8 cellular contexts compared by ENCODE assay signal in the genomic region with DNA sequence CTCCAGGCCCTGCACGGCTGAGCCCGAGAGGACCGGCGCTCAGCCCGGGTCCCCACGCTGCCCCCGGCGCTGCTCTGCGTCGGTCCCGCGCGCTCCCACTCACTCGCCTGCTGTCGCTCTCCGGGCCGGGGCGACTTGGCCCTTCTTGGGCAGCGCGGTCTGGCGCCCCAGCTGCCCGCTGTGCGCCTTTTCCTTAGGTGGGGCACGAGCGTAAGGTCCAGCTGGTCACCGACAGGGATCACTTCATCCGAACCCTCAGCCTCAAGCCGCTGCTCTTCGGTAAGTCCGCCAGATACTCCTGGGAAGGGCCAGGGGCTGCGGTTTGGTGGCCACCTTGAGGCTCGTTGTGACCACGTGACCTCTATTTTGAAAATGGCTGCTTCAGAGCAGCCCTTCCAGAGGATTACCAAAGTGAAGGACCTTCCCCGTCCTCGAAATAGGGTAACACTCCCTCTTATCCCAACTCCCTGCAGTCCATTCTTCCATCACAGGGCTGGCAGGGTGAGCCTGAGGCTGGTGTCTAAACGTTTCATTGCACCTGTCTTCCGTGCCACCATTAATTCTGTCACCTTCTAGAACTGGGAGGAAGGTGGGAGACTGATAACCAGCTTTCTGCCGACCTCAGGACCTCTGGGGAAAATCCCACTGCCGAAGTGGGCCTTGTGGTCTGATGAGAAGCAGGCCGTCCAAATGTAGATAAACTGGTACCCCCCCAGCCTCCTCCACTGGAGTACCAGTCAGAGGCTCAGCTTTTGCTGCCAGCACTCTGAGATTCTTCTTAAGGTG. TPM values are rescaled to one million over a fixed set of nuclear protein-coding genes. Genes with fewer than 3 reads are reported as not detected.
DNase-seq lines count a peak whose midpoint lies in the region; FAIRE-seq and TF ChIP-seq lines count a peak whose summit lies in the region.

No MANE protein-coding gene starts in this region.

- peak overlapping the region; percentile 46; the same call in 1 of the 2 replicates for H2BK12ac ChIP-seq in H1 (ENCODE audit: low read depth, low read length)

- no peak overlapping the region for H2BK15ac ChIP-seq in H1 (ENCODE audit: low read length)

- no peaks in the 10 kb centered on the region; the same call in 1 of the 2 replicates for H3K79me1 ChIP-seq in H1 (ENCODE audit: low read depth, low read length)

- no peak for TF ChIP-seq EP300 in H1 (IDR thresholded peaks at IDR 0.05; ENCODE audit: borderline replicate concordance in 1 of 2, low read depth in 2 of 2, low read length in 2 of 2)

- peak overlapping the region; percentile 85 for H4K8ac ChIP-seq in H1 (ENCODE audit: extremely low read depth, insufficient read depth, low read length)

- CTCF ChIA-PET in HEK293 (lab: Yijun Ruan, JAX), result interaction anchor here (0.6 to 1.1 kb wide), 2 partner anchors 23 to 329 kb away, joined by 3 read pairs; no protein-coding TSS in a partner anchor
- CTCF ChIA-PET in H1 (lab: Charles Lee; ENCODE audit: partially characterized antibody), result interaction anchor here (0.8 to 19.9 kb wide), 5 partner anchors 10 to 591 kb away, joined by 3 to 467 read pairs (median 4); a partner anchor contains a TSS

- H4K20me1 ChIP-seq in H1 (replicated peaks in 1 of 2; ENCODE audit: control insufficient read depth in 1 of 2, insufficient read depth in 2 of 2, low read length in 2 of 2), result peaks cover 3 to 4% of the 10 kb centered on the region in 2 experiments

- H3K36me3 ChIP-seq in HEK293 (ENCODE audit: control insufficient read depth in 2 of 2, insufficient read depth in 1 of 2, low read length in 2 of 2) (peaks cover 0 to 24% of the 10 kb centered on the region in 2 experiments; a peak in 2 of 3 replicates), H1 (ENCODE audit: control insufficient read depth in 2 of 4, insufficient read depth in 4 of 4, low read length in 3 of 4) (peaks cover 0 to 3% (median under 1%) of the 10 kb centered on the region in 4 experiments; a peak in 2 of 8 replicates), muscle layer of duodenum (ENCODE audit: control insufficient read depth in 1 of 2, insufficient read depth in 2 of 2, low read length in 2 of 2) (peaks cover 9 to 10% of the 10 kb centered on the region in 2 donors), urinary bladder (ENCODE audit: insufficient read depth) (no peaks in the 10 kb centered on the region)

- peak overlapping the region; percentile 36; the same call in 1 of the 2 replicates for H2AFZ ChIP-seq in H1 (ENCODE audit: low read length)

- FAIRE-seq in H1 (lab: Jason Lieb, UNC), result no peak

- peak overlapping the region; percentile 84 to 94 for H3K4me2 ChIP-seq in H1 (ENCODE audit: insufficient read depth in 1 of 2, low read depth in 2 of 2, low read length in 2 of 2)

- peak overlapping the region; percentile 97 for H4K5ac ChIP-seq in H1 (ENCODE audit: insufficient read length, low read depth, low read length)

- H2AK5ac ChIP-seq in H1 (ENCODE audit: low read depth, low read length), result no peak overlapping the region; the same call in 1 of the 2 replicates

- H2BK5ac ChIP-seq in H1 (ENCODE audit: low read depth, low read length), result peak overlapping the region; percentile 87; the same call in 1 of the 2 replicates

- TF ChIP-seq RAD21 in H1 (IDR thresholded peaks at IDR 0.05 in 1 of 2, conservative IDR thresholded peaks at IDR 0.05 in 1 of 2; ENCODE audit: low read depth in 2 of 2, low read length in 2 of 2), result no peak

- peaks cover 0 to 21% of the 10 kb centered on the region in 2 experiments; a peak in 2 of 4 replicates for H3K79me2 ChIP-seq in H1 (ENCODE audit: control insufficient read depth in 1 of 2, insufficient read depth in 2 of 2, low read length in 2 of 2)

- TF ChIP-seq CTCF in HEK293 (tag by site-specific recombination; IDR thresholded peaks at IDR 0.05) (no peak), H1 (IDR thresholded peaks at IDR 0.05; ENCODE audit: control extremely low read depth in 1 of 3, insufficient read depth in 1 of 3, low read depth in 1 of 3, low read length in 3 of 3) (no peak)

- no peak overlapping the region for H3K23ac ChIP-seq in H1 (ENCODE audit: insufficient read length)

- TF ChIP-seq POLR2A in H1 (IDR thresholded peaks at IDR 0.05; ENCODE audit: control extremely low read depth in 1 of 2, low read depth in 2 of 2, low read length in 2 of 2), result no peak; a peak in 1 of 3 replicates

- no peak overlapping the region for H2BK20ac ChIP-seq in H1 (ENCODE audit: low read length)

- POLR2A ChIA-PET in HEK293 (lab: Yijun Ruan, JAX) (interaction anchor here (0.7 to 4.6 kb wide), 6 partner anchors 11 to 103 kb away, joined by 3 to 61 read pairs (median 6); a partner anchor contains a TSS), H1 (lab: Charles Lee; ENCODE audit: partially characterized antibody) (interaction anchor here (0.6 to 38.8 kb wide), 9 partner anchors 8 to 329 kb away, joined by 3 to 1518 read pairs (median 4); a partner anchor contains a TSS)

- no peaks in the 10 kb centered on the region for H3K27me3 ChIP-seq in H1 (replicated peaks in 1 of 4; ENCODE audit: control insufficient read depth in 3 of 4, extremely low read depth in 1 of 4, insufficient read depth in 3 of 4, low read length in 3 of 4)
- H3K27me3 ChIP-seq in muscle layer of duodenum (ENCODE audit: low read depth, low read length), result no peaks in the 10 kb centered on the region

- peak overlapping the region; percentile 92 for H4K91ac ChIP-seq in H1 (replicated peaks; ENCODE audit: insufficient read length, low read length)

- H3K18ac ChIP-seq in H1 (ENCODE audit: extremely low read depth, low read length), result peak overlapping the region; percentile 93

- H3K4me3 ChIP-seq in HEK293 (ENCODE audit: low read depth, low read length) (peak overlapping the region; percentile 83), H1 (ENCODE audit: extremely low read depth in 1 of 4, insufficient read depth in 2 of 4, low read depth in 3 of 4, low read length in 4 of 4) (peak overlapping the region; percentile 66 to 83 (median 76)), muscle layer of duodenum (ENCODE audit: low read depth in 1 of 2, low read length in 2 of 2) (peak overlapping the region; percentile 89 to 97), urinary bladder (ENCODE audit: low read depth, low read length) (peak overlapping the region; percentile 78)

- H3K56ac ChIP-seq in H1 (replicated peaks; ENCODE audit: insufficient read length, low read depth, low read length), result peak overlapping the region; percentile 77

- H3K27ac ChIP-seq in HEK293 (ENCODE audit: extremely low read depth, low read depth, low read length) (peak overlapping the region; percentile 82), H1 (ENCODE audit: low read depth, low read length) (peak overlapping the region; percentile 87), muscle layer of duodenum (ENCODE audit: low read length) (peak overlapping the region; percentile 53), urinary bladder (ENCODE audit: low read depth) (peak overlapping the region; percentile 92)

- no peaks in the 10 kb centered on the region for H3K4me1 ChIP-seq in HEK293 (ENCODE audit: control insufficient read depth, insufficient read depth, low read length)
- H3K4me1 ChIP-seq in H1 (replicated peaks in 1 of 4; ENCODE audit: control insufficient read depth in 3 of 4, insufficient read depth in 4 of 4, low read length in 3 of 4), result peaks cover 7 to 17% (median 10%) of the 10 kb centered on the region in 4 experiments; a peak in 5 of 7 replicates
- H3K4me1 ChIP-seq in muscle layer of duodenum (ENCODE audit: control insufficient read depth in 1 of 2, insufficient read depth in 2 of 2, low read length in 2 of 2), result peaks cover 15 to 23% of the 10 kb centered on the region in 2 donors
- no peaks in the 10 kb centered on the region for H3K4me1 ChIP-seq in urinary bladder (ENCODE audit: insufficient read depth)

- H3K9me3 ChIP-seq in HEK293 (ENCODE audit: control insufficient read depth, insufficient read depth, low read depth, low read length) (no peaks in the 10 kb centered on the region), H1 (ENCODE audit: insufficient read depth in 2 of 2, low read depth in 1 of 2, low read length in 1 of 2) (no peaks in the 10 kb centered on the region), muscle layer of duodenum (ENCODE audit: control insufficient read depth in 1 of 2, low read length in 2 of 2) (no peaks in the 10 kb centered on the region)

- H2BK120ac ChIP-seq in H1 (replicated peaks; ENCODE audit: low read depth, low read length), result peak overlapping the region; percentile 62

- DNase-seq in NCI-H345 (lab: John Stamatoyannopoulos, UW), result peak; percentile 2
- DNase-seq in NCI-H345 treated with DMSO at 0.1 percent for 48 hours (lab: John Stamatoyannopoulos, UW; ENCODE audit: unreplicated experiment), result no peak
- DNase-seq in SW480 (ENCODE audit: low spot score), result peak; percentile 52
- DNase-seq in H1 (ENCODE audit: low read depth in 1 of 2, low spot score in 2 of 2), result peak in 1 of 2 experiments; percentile 72
- no peak for DNase-seq in HuH-7 (ENCODE audit: low spot score)

- H3K4ac ChIP-seq in H1 (replicated peaks; ENCODE audit: insufficient read length, low read depth, low read length), result peak overlapping the region; percentile 94

- no peak overlapping the region for H3K14ac ChIP-seq in H1 (ENCODE audit: insufficient read length)

- H3K23me2 ChIP-seq in H1 (ENCODE audit: low read depth, low read length), result peaks cover 20% of the 10 kb centered on the region

- WGBS in H1 (ENCODE audit: extremely low coverage in 1 of 2, insufficient coverage in 1 of 2, insufficient read length in 1 of 2, insufficient replicate concordance in 2 of 2, low coverage in 1 of 2, low lambda C conversion rate in 2 of 2, missing lambda C conversion rate in 1 of 2), 2 experiments, result 11% methylated on average over 31 of the region's 40 CpGs; no CpG with 5 or more reads in 1 of the 2 experiments
- WGBS in urinary bladder, result 5% methylated on average over 40 of the region's 40 CpGs

- H3K9ac ChIP-seq in H1 (replicated peaks in 1 of 4; ENCODE audit: extremely low read depth in 1 of 4, low read depth in 3 of 4, low read length in 3 of 4), result peak overlapping the region; percentile 52 to 89 (median 84)

RNA-seq across cellular contexts. Expression of a gene that starts 0.8 kb away (rescaled TPM):
- 18.6 and 19.1 TPM in 2 replicates for total RNA-seq in H1 (2021; fragmentation: NEBNext Ultra II Directional; extraction: Animal tissue kit (Norgen Biotek cat#: 25700))
- polyA plus RNA-seq in H1 (2011; rRNA removed), result 25.4 and 31.1 TPM in 2 replicates
- polyA plus RNA-seq in H1 (2011; cell fraction: cytosol; rRNA removed), result 29.9 TPM
- 89.3 TPM for polyA plus RNA-seq in H1 (2011; cell fraction: nucleus; rRNA removed)
- polyA plus RNA-seq in H1 (2012, experiment 1 of 2), result 12.6 to 22.7 TPM (median 21.6 TPM) in 4 replicates
- 14.0 TPM for polyA plus RNA-seq in H1 (2012, experiment 2 of 2)
- polyA plus RNA-seq in H1 (2013, experiment 1 of 2), result 18.0 TPM
- polyA plus RNA-seq in H1 (2013, experiment 2 of 2), result 14.1 TPM
- 34.6 and 38.0 TPM in 2 replicates for polyA minus RNA-seq in H1 (2011; rRNA and poly(A)+ RNA removed)
- 24.7 TPM for polyA minus RNA-seq in H1 (2011; cell fraction: cytosol; rRNA and poly(A)+ RNA removed)
- polyA minus RNA-seq in H1 (2011; cell fraction: nucleus; rRNA and poly(A)+ RNA removed), result 72.0 TPM
- total RNA-seq in urinary bladder, result 30.9 TPM
- 31.6 TPM for polyA plus RNA-seq in urinary bladder

RNA-seq across cellular contexts. Expression of a gene that starts 16.4 kb away (rescaled TPM):
- 180 and 187 TPM in 2 replicates for total RNA-seq in H1 (2021; fragmentation: NEBNext Ultra II Directional; extraction: Animal tissue kit (Norgen Biotek cat#: 25700))
- polyA plus RNA-seq in H1 (2011; rRNA removed) (257 and 340 TPM in 2 replicates), urinary bladder (132 TPM)
- polyA plus RNA-seq in H1 (2011; cell fraction: cytosol; rRNA removed), result 262 TPM
- 878 TPM for polyA plus RNA-seq in H1 (2011; cell fraction: nucleus; rRNA removed)
- 176 to 244 TPM (median 215 TPM) in 4 replicates for polyA plus RNA-seq in H1 (2012, experiment 1 of 2)
- polyA plus RNA-seq in H1 (2012, experiment 2 of 2), result 172 TPM
- polyA plus RNA-seq in H1 (2013, experiment 1 of 2), result 84.5 TPM
- polyA plus RNA-seq in H1 (2013, experiment 2 of 2), result 77.8 TPM
- polyA minus RNA-seq in H1 (2011; rRNA and poly(A)+ RNA removed), result 252 and 296 TPM in 2 replicates
- polyA minus RNA-seq in H1 (2011; cell fraction: cytosol; rRNA and poly(A)+ RNA removed), result 109 TPM
- 118 TPM for polyA minus RNA-seq in H1 (2011; cell fraction: nucleus; rRNA and poly(A)+ RNA removed)
- total RNA-seq in urinary bladder, result 66.2 TPM

RNA-seq across cellular contexts. Expression of a gene that starts 27.6 kb away (rescaled TPM):
- total RNA-seq in H1 (2021; fragmentation: NEBNext Ultra II Directional; extraction: Animal tissue kit (Norgen Biotek cat#: 25700)), result 30.4 and 31.6 TPM in 2 replicates
- polyA plus RNA-seq in H1 (2011; rRNA removed) (86.5 and 95.3 TPM in 2 replicates), urinary bladder (28.3 TPM)
- 73.1 TPM for polyA plus RNA-seq in H1 (2011; cell fraction: cytosol; rRNA removed)
- polyA plus RNA-seq in H1 (2011; cell fraction: nucleus; rRNA removed), result 140 TPM
- 34.7 to 40.6 TPM (median 39.8 TPM) in 4 replicates for polyA plus RNA-seq in H1 (2012, experiment 1 of 2)
- 74.3 TPM for polyA plus RNA-seq in H1 (2012, experiment 2 of 2)
- 33.5 TPM for polyA plus RNA-seq in H1 (2013, experiment 1 of 2)
- 33.7 TPM for polyA plus RNA-seq in H1 (2013, experiment 2 of 2)
- 87.2 and 103 TPM in 2 replicates for polyA minus RNA-seq in H1 (2011; rRNA and poly(A)+ RNA removed)
- polyA minus RNA-seq in H1 (2011; cell fraction: cytosol; rRNA and poly(A)+ RNA removed), result 32.7 TPM
- 48.1 TPM for polyA minus RNA-seq in H1 (2011; cell fraction: nucleus; rRNA and poly(A)+ RNA removed)
- 26.7 TPM for total RNA-seq in urinary bladder

RNA-seq across cellular contexts. Expression of a gene that starts 31.1 kb away (rescaled TPM):
- total RNA-seq in H1 (2021; fragmentation: NEBNext Ultra II Directional; extraction: Animal tissue kit (Norgen Biotek cat#: 25700)), result 26.2 and 27.8 TPM in 2 replicates
- 45.5 and 52.1 TPM in 2 replicates for polyA plus RNA-seq in H1 (2011; rRNA removed)
- 31.7 TPM for polyA plus RNA-seq in H1 (2011; cell fraction: cytosol; rRNA removed)
- polyA plus RNA-seq in H1 (2011; cell fraction: nucleus; rRNA removed), result 38.4 TPM
- 10.4 to 48.0 TPM (median 37.5 TPM) in 4 replicates for polyA plus RNA-seq in H1 (2012, experiment 1 of 2)
- polyA plus RNA-seq in H1 (2012, experiment 2 of 2), result 25.5 TPM
- polyA plus RNA-seq in H1 (2013, experiment 1 of 2), result 38.2 TPM
- 40.2 TPM for polyA plus RNA-seq in H1 (2013, experiment 2 of 2)
- polyA minus RNA-seq in H1 (2011; rRNA and poly(A)+ RNA removed), result 15.3 and 24.4 TPM in 2 replicates
- 24.3 TPM for polyA minus RNA-seq in H1 (2011; cell fraction: cytosol; rRNA and poly(A)+ RNA removed)
- polyA minus RNA-seq in H1 (2011; cell fraction: nucleus; rRNA and poly(A)+ RNA removed), result 52.4 TPM
- total RNA-seq in urinary bladder, result 43.2 TPM
- 81.6 TPM for polyA plus RNA-seq in urinary bladder

RNA-seq across cellular contexts. Expression of a gene that starts 38.4 kb away (rescaled TPM):
- 409 and 419 TPM in 2 replicates for total RNA-seq in H1 (2021; fragmentation: NEBNext Ultra II Directional; extraction: Animal tissue kit (Norgen Biotek cat#: 25700))
- polyA plus RNA-seq in H1 (2011; rRNA removed) (363 and 374 TPM in 2 replicates), urinary bladder (192 TPM)
- polyA plus RNA-seq in H1 (2011; cell fraction: cytosol; rRNA removed), result 511 TPM
- polyA plus RNA-seq in H1 (2011; cell fraction: nucleus; rRNA removed), result 1,029 TPM
- polyA plus RNA-seq in H1 (2012, experiment 1 of 2), result 385 to 517 TPM (median 516 TPM) in 4 replicates
- 474 TPM for polyA plus RNA-seq in H1 (2012, experiment 2 of 2)
- polyA plus RNA-seq in H1 (2013, experiment 1 of 2), result 339 TPM
- 323 TPM for polyA plus RNA-seq in H1 (2013, experiment 2 of 2)
- polyA minus RNA-seq in H1 (2011; rRNA and poly(A)+ RNA removed), result 836 and 1,078 TPM in 2 replicates
- 367 TPM for polyA minus RNA-seq in H1 (2011; cell fraction: cytosol; rRNA and poly(A)+ RNA removed)
- 252 TPM for polyA minus RNA-seq in H1 (2011; cell fraction: nucleus; rRNA and poly(A)+ RNA removed)
- total RNA-seq in urinary bladder, result 247 TPM

Comparison
In these comparisons a context has a peak if more than half of its experiments do, and no peak if none do; other contexts are left out.
1. DNase-seq: peak in NCI-H345 (single experiment) and SW480 (single experiment); none in NCI-H345 treated with DMSO at 0.1 percent for 48 hours (single experiment) and HuH-7 (single experiment).
2. Peak in every context shown above with its lines, with median percentiles within 50 percentile points of each other: H3K27ac ChIP-seq and H3K4me3 ChIP-seq.